1 cellular context compared by ENCODE assay signal in the genomic region with DNA sequence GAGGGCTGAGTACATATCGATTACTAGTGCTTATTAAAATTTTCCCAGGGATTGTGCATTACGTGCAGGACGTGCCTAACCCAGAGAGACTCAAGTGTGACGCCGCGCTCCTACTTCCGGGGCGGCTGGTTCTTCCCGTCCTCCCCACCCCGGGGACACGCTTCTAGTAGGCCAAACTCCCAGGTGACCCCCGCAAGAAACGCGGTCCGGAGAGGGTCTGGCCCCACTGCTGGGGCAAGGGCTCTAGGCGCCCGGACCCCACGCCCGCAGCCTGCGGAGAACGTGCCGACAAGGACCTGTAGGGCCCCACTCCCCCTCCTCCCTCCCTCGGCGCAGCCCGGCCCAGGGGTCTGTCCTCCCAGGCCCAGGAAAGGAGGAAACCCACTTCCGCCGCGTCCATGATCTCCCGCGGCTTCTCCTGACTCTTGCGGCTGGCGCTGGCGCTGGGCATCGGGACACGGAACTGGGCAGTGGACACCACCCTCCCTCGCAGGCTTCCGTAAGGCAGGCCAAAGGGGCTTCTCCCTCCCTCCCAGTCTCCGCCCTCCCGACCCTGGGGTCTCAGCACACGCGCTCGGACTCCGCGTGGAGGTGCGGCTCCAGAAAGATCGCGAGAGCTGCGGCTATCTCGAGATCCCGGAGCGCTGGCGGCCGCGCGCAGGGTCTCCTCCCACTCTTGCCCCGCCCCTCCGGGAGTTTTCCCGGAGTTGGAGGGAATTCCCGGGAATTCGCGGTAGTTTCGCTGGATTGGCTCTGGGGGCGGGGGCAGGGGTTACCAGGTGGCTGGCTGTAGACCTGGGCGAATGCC.
TF ChIP-seq lines count a peak whose summit lies in the region.

Gene DARS1 (minus strand): TSS at position 609 of the 808 bp plus-strand sequence. CDS start 158 bp downstream, at position 451.

TF ChIP-seq in K562, 482 proteins besides CTCF, POLR2A, EP300 and RAD21 (continued from another document and continues in another):
- TF ChIP-seq, protein P1, sequence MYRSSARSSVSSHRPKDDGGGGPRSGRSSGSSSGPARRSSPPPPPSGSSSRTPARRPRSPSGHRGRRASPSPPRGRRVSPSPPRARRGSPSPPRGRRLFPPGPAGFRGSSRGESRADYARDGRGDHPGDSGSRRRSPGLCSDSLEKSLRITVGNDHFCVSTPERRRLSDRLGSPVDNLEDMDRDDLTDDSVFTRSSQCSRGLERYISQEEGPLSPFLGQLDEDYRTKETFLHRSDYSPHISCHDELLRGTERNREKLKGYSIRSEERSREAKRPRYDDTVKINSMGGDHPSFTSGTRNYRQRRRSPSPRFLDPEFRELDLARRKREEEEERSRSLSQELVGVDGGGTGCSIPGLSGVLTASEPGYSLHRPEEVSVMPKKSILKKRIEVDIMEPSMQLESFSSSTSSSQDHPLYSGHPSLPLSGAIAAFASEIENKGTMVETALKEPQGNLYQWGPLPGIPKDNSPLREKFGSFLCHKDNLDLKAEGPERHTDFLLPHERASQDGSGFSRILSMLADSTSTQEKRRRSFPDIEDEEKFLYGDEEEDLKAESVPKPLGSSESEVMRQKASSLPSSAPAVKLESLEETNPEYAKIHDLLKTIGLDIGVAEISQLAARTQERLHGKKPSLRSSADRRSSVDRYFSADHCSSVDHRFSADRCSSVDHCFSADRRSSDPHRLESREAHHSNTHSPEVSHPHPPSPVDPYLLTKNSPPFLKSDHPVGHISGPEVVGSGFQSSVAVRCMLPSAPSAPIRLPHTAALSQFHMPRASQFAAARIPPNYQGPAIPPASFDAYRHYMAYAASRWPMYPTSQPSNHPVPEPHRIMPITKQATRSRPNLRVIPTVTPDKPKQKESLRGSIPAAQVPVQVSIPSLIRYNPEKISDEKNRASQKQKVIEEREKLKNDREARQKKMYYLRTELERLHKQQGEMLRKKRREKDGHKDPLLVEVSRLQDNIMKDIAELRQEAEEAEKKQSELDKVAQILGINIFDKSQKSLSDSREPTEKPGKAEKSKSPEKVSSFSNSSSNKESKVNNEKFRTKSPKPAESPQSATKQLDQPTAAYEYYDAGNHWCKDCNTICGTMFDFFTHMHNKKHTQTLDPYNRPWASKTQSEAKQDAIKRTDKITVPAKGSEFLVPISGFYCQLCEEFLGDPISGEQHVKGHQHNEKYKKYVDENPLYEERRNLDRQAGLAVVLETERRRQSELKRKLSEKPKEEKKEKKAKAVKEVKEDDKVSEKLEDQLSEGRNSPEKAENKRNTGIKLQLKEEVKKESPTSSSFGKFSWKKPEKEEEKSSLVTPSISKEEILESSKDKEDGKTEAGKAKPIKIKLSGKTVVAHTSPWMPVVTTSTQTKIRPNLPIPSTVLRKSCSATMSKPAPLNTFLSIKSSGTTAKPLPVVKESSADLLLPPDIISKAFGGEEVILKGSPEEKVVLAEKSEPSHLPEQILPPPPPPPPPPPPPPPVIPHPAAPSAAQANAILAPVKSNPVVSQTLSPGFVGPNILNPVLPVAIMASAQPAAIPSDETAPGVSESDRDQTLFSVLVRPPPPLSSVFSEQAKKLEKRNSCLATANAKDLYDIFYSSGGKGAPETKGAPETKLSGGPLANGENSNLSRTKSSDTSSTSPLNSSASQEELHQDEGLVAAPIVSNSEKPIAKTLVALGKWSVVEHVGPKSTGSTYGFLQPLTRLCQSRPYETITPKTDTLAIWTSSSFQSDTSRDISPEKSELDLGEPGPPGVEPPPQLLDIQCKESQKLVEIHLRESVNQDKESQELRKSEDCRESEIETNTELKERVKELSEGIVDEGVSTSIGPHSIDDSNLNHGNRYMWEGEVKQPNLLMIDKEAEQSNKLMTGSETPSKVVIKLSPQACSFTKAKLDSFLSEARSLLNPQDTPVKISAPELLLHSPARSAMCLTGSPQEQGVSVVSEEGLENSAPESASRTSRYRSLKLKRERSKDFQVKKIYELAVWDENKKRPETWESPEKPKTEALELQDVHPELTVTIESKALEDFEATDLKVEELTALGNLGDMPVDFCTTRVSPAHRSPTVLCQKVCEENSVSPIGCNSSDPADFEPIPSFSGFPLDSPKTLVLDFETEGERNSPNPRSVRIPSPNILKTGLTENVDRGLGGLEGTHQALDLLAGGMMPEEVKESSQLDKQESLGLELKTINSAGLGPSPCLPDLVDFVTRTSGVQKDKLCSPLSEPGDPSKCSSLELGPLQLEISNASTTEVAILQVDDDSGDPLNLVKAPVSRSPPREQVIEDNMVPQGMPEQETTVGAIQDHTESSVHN (IDR thresholded peaks at IDR 0.05; ENCODE audit: borderline replicate concordance in 1 of 2, low read depth in 1 of 2): no peak
- no peak for TF ChIP-seq HMG20A (CRISPR knock-in tag; conservative IDR thresholded peaks at IDR 0.05)
- TF ChIP-seq JUNB (CRISPR knock-in tag; conservative IDR thresholded peaks at IDR 0.05): no peak
- 0 out of 2 replicates have a peak, but pooled peaks have one; percentile 14 for TF ChIP-seq ZFPM2 (CRISPR knock-in tag; IDR thresholded peaks at IDR 0.05)
- peak; percentile 36 for TF ChIP-seq HDAC3 (IDR thresholded peaks at IDR 0.05; ENCODE audit: borderline replicate concordance, partially characterized antibody)
- no peak for TF ChIP-seq BRCA1 (IDR thresholded peaks at IDR 0.05)
- no peak for TF ChIP-seq BRCA1 (CRISPR knock-in tag; IDR thresholded peaks at IDR 0.05)
- TF ChIP-seq, protein P2, sequence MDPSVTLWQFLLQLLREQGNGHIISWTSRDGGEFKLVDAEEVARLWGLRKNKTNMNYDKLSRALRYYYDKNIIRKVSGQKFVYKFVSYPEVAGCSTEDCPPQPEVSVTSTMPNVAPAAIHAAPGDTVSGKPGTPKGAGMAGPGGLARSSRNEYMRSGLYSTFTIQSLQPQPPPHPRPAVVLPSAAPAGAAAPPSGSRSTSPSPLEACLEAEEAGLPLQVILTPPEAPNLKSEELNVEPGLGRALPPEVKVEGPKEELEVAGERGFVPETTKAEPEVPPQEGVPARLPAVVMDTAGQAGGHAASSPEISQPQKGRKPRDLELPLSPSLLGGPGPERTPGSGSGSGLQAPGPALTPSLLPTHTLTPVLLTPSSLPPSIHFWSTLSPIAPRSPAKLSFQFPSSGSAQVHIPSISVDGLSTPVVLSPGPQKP (CRISPR knock-in tag; IDR thresholded peaks at IDR 0.05): no peak
- TF ChIP-seq ESRRB (CRISPR knock-in tag; IDR thresholded peaks at IDR 0.05; ENCODE audit: borderline replicate concordance): no peak
- TF ChIP-seq PCBP1 (IDR thresholded peaks at IDR 0.05; ENCODE audit: low read depth, low read length, poor library complexity, severe bottlenecking): peak; percentile 83
- TF ChIP-seq IFI16 (CRISPR knock-in tag; IDR thresholded peaks at IDR 0.05): no peak
- TF ChIP-seq REST (CRISPR knock-in tag; IDR thresholded peaks at IDR 0.05; ENCODE audit: low read depth): 0 out of 2 replicates have a peak, but pooled peaks have one; percentile 16
- no peak for TF ChIP-seq FOXM1 (IDR thresholded peaks at IDR 0.05; ENCODE audit: low read depth)
- TF ChIP-seq FOXM1 (CRISPR knock-in tag; IDR thresholded peaks at IDR 0.05; ENCODE audit: low read depth): peak; percentile 57; the same call in 1 of the 2 replicates
- peak; percentile 79 for TF ChIP-seq FOXP1 (CRISPR knock-in tag; IDR thresholded peaks at IDR 0.05)
- TF ChIP-seq ZNF764 (CRISPR knock-in tag; IDR thresholded peaks at IDR 0.05; ENCODE audit: low read depth): no peak
- peak; percentile 86 to 88 for TF ChIP-seq NRF1 (conservative IDR thresholded peaks at IDR 0.05 in 1 of 2, IDR thresholded peaks at IDR 0.05 in 1 of 2)
- no peak for TF ChIP-seq RAD51 (IDR thresholded peaks at IDR 0.05; ENCODE audit: borderline replicate concordance, low read depth)
- TF ChIP-seq ARID2 (IDR thresholded peaks at IDR 0.05): no peak
- peak; percentile 54 to 63; a peak in 1 of 4 replicates for TF ChIP-seq ARNT (IDR thresholded peaks at IDR 0.05)
- peak; percentile 59 for TF ChIP-seq CCNT2 (IDR thresholded peaks at IDR 0.05; ENCODE audit: borderline replicate concordance, extremely low read depth, insufficient read length, low read depth, low read length)
- TF ChIP-seq RB1 (IDR thresholded peaks at IDR 0.05; ENCODE audit: low read depth): peak; percentile 63; the same call in 1 of the 2 replicates
- TF ChIP-seq ZNF431 (CRISPR knock-in tag; IDR thresholded peaks at IDR 0.05): 0 out of 2 replicates have a peak, but pooled peaks have one; percentile 66
- peak; percentile 79 for TF ChIP-seq HMGXB4 (CRISPR knock-in tag; IDR thresholded peaks at IDR 0.05)
- TF ChIP-seq ZNF77 (CRISPR knock-in tag; IDR thresholded peaks at IDR 0.05): no peak
- peak; percentile 82 for TF ChIP-seq SP1 (CRISPR knock-in tag; IDR thresholded peaks at IDR 0.05)
- peak; percentile 80 for TF ChIP-seq GABPB1 (CRISPR knock-in tag; IDR thresholded peaks at IDR 0.05)
- TF ChIP-seq CAMTA2 (CRISPR knock-in tag; conservative IDR thresholded peaks at IDR 0.05): 0 out of 2 replicates have a peak, but pooled peaks have one; percentile 14
- peak; percentile 45; the same call in 1 of the 2 replicates for TF ChIP-seq MAFF (IDR thresholded peaks at IDR 0.05; ENCODE audit: low read length)
- TF ChIP-seq, protein P3, sequence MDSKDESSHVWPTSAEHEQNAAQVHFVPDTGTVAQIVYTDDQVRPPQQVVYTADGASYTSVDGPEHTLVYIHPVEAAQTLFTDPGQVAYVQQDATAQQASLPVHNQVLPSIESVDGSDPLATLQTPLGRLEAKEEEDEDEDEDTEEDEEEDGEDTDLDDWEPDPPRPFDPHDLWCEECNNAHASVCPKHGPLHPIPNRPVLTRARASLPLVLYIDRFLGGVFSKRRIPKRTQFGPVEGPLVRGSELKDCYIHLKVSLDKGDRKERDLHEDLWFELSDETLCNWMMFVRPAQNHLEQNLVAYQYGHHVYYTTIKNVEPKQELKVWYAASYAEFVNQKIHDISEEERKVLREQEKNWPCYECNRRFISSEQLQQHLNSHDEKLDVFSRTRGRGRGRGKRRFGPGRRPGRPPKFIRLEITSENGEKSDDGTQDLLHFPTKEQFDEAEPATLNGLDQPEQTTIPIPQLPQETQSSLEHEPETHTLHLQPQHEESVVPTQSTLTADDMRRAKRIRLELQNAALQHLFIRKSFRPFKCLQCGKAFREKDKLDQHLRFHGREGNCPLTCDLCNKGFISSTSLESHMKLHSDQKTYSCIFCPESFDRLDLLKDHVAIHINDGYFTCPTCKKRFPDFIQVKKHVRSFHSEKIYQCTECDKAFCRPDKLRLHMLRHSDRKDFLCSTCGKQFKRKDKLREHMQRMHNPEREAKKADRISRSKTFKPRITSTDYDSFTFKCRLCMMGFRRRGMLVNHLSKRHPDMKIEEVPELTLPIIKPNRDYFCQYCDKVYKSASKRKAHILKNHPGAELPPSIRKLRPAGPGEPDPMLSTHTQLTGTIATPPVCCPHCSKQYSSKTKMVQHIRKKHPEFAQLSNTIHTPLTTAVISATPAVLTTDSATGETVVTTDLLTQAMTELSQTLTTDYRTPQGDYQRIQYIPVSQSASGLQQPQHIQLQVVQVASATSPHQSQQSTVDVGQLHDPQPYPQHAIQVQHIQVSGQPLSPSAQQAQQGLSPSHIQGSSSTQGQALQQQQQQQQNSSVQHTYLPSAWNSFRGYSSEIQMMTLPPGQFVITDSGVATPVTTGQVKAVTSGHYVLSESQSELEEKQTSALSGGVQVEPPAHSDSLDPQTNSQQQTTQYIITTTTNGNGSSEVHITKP (IDR thresholded peaks at IDR 0.05; ENCODE audit: partially characterized antibody): peak; percentile 66
- TF ChIP-seq TRIM28 (IDR thresholded peaks at IDR 0.05): 0 out of 2 replicates have a peak, but pooled peaks have one; percentile 22
- TF ChIP-seq NONO (IDR thresholded peaks at IDR 0.05; ENCODE audit: low read depth in 2 of 2, low read length in 1 of 2): peak in 1 of 2 experiments; percentile 70; a peak in 1 of 4 replicates
- TF ChIP-seq GTF2F1 (IDR thresholded peaks at IDR 0.05; ENCODE audit: low read depth, low read length): no peak; the same call in 1 of the 2 replicates
- TF ChIP-seq ZNF561 (CRISPR knock-in tag; conservative IDR thresholded peaks at IDR 0.05): no peak
- TF ChIP-seq MAFK (IDR thresholded peaks at IDR 0.05; ENCODE audit: low read length): no peak
- peak; percentile 91 for TF ChIP-seq GABPA (tag; conservative IDR thresholded peaks at IDR 0.05; ENCODE audit: low read depth)
- peak; percentile 75 for TF ChIP-seq TAF9B (IDR thresholded peaks at IDR 0.05; ENCODE audit: partially characterized antibody)
- TF ChIP-seq SMARCA4 (IDR thresholded peaks at IDR 0.05): no peak
- TF ChIP-seq SRSF9 (IDR thresholded peaks at IDR 0.05; ENCODE audit: borderline replicate concordance, low read depth, low read length): no peak
- TF ChIP-seq NEUROD1 (IDR thresholded peaks at IDR 0.05; ENCODE audit: borderline replicate concordance, low read depth, low read length, partially characterized antibody): no peak
- peak; percentile 98 for TF ChIP-seq ZFX (CRISPR knock-in tag; IDR thresholded peaks at IDR 0.05)
- TF ChIP-seq RBM25 (IDR thresholded peaks at IDR 0.05; ENCODE audit: low read depth, low read length, severe bottlenecking): peak; percentile 94
- no peak for TF ChIP-seq BCOR (IDR thresholded peaks at IDR 0.05)
- peak; percentile 85 for TF ChIP-seq RBBP5 (IDR thresholded peaks at IDR 0.05; ENCODE audit: borderline replicate concordance, insufficient read depth, low read length, poor library complexity, severe bottlenecking)
